In the genomic region with DNA sequence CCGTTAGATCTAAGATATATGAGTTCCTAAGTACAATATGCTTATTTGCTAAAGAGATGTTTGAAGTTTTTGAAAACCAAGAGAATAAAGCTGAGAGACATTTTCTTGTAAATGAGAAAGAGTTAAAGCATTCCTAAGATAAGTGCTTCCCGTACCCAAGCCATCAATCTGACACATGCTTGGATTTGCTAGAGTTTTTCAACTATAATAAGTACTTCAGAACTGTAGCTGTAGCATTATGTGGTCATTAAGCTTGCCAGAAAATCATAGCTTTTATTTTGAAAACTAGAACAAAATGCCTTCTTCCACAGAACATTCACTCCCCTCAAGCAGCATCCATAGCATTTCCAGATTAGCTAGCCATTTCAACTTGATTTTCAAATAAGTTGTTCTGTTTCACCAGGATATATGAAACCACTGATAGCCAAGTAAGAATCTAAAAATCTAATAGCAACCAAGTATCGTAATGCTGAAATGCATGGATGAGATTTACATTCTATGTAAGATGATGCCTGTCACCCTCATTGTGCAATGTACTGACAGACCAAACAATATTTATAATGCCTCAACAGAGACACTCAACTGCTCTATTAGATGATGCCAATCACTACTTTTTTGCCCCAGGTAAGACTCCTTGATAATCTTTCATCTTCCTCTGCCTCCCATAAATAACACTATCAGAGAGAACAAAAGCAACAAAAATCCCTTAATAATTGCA, we compare ENCODE assay signal across 1 cellular context.
TF ChIP-seq lines count a peak whose summit lies in the region.

No MANE protein-coding gene starts in this region.

TF ChIP-seq in IMR-90, 13 proteins besides CTCF, POLR2A, EP300 and RAD21:
- TF ChIP-seq MAFK (IDR thresholded peaks at IDR 0.05; ENCODE audit: low read depth, low read length), result no peak
- peak; percentile 63 for TF ChIP-seq CEBPB (IDR thresholded peaks at IDR 0.05; ENCODE audit: low read depth, low read length)
- TF ChIP-seq SMC3 (IDR thresholded peaks at IDR 0.05; ENCODE audit: low read depth, low read length), result no peak
